In the genomic region with DNA sequence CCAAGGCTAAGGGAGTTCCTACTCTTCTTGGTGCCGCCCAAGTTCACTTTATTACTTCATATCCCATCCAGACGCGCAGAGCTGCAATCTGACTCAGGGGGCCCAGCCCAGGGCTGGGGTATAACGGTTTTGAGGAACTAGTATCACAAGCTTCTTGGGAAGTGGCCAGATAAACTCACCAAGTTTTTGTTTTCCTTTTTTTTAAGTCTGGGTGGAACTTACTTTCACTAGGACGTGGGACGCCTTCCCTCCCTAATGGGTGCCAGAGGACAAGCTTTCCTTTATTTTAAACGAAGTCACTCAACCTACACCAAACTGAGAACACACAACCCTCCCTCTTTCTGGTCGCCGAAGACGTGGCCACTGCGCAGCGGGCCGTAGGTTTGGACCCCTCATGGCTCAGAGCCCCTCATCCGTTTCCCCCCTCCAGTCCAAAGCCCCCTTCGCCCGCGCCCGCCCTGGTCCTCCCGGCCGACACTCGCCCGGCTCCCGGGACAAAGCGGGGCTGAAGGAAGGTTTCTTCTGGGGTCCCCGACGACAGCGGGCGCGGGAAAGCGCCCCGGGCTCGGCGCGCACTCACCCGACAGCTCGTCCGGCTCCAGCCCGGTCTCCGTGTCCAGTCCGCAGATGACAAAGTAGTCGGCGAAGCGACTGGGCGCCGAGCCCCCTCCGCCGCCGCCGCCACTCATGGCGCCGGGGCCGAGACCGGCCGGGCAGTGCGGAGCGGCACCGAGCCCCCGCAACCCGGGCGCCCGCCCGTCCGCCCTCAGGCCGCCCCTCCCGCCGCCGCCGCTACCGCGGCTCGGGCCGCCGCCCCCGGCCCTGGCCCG, we compare ENCODE assay signal across 8 cellular contexts. TPM values are rescaled to one million over a fixed set of nuclear protein-coding genes. Genes with fewer than 3 reads are reported as not detected.
DNase-seq lines count a peak whose midpoint lies in the region; ATAC-seq and TF ChIP-seq lines count a peak whose summit lies in the region.

No MANE protein-coding gene starts in this region.

- H3K36me3 Mint-ChIP-seq in activated naive CD8-positive, alpha-beta T cell treated with anti-CD3 and anti-CD28 coated beads for 36 hours = peaks cover 5% of the 10 kb centered on the region

- POLR2A ChIA-PET in PC-9 (lab: Charles Lee; ENCODE audit: unreplicated experiment) = interaction anchor here (0.5 to 0.7 kb wide), 4 partner anchors 9 to 302 kb away, joined by 3 to 35 read pairs (median 6); no protein-coding TSS in a partner anchor

- peak; percentile 19 for ATAC-seq in HG02981 (IDR thresholded peaks at IDR 0.05; ENCODE audit: unreplicated experiment)

- peak overlapping the region; percentile 85 for H2AFZ ChIP-seq in PC-9

- no peaks in the 10 kb centered on the region for H3F3A ChIP-seq in PC-9 (ENCODE audit: insufficient read depth, low read depth)

- H3K4me2 ChIP-seq in PC-9 = peak overlapping the region; percentile 80

- H3K27me3 ChIP-seq in PC-9 (ENCODE audit: insufficient read depth, low read depth) = no peaks in the 10 kb centered on the region

- intact Hi-C loops in PC-9 (cut with micrococcal nuclease; ENCODE audit: unreplicated experiment) = no loop called here
- intact Hi-C loops in head of caudate nucleus (cut with DNase I) = loop anchor here (5.0 to 10.0 kb wide), 4 partner anchors 48 to 120 kb away; a partner anchor contains a TSS

- no peaks in the 10 kb centered on the region; the same call in 1 of the 2 replicates for H4K20me1 ChIP-seq in PC-9 (ENCODE audit: insufficient read depth)

- CTCF ChIA-PET in PC-9 (lab: Charles Lee) = no interaction called here

- DNase-seq in NCI-H2227 (lab: John Stamatoyannopoulos, UW; ENCODE audit: unreplicated experiment) = peak; percentile 57
- DNase-seq in NCI-H2227 treated with DMSO at 0.1 percent for 48 hours (lab: John Stamatoyannopoulos, UW) = no peak
- DNase-seq in PC-9 = peak in 1 of 2 experiments; percentile 12
- DNase-seq in activated naive CD8-positive, alpha-beta T cell treated with anti-CD3 and anti-CD28 coated beads for 36 hours = peak; percentile 59
- DNase-seq in head of caudate nucleus = peak in 40 of 42 donors; percentile 12 to 76 (median 52)
- peak in 44 of 56 donors; percentile 9 to 71 (median 48) for DNase-seq in nucleus accumbens (lab: John Stamatoyannopoulos, UW)
- DNase-seq in cortex of kidney (lab: John Stamatoyannopoulos, UW) = no peak

- H3K9me3 Mint-ChIP-seq in activated naive CD8-positive, alpha-beta T cell treated with anti-CD3 and anti-CD28 coated beads for 36 hours = no peaks in the 10 kb centered on the region

- H3K4me3 ChIP-seq in PC-9 = peak overlapping the region; percentile 59

- no TSS peak for BruUV-seq in PC-9 (replicated peaks; lab: Mats Ljungman, UMichigan)

- H3K27ac ChIP-seq in PC-9 = no peak overlapping the region

- H3K9me2 ChIP-seq in PC-9 (ENCODE audit: insufficient read depth) = no peaks in the 10 kb centered on the region

- H3K27ac Mint-ChIP-seq in activated naive CD8-positive, alpha-beta T cell treated with anti-CD3 and anti-CD28 coated beads for 36 hours = peak overlapping the region; percentile 100

- H3K4me1 ChIP-seq in PC-9 (replicated peaks; ENCODE audit: insufficient read depth) = peaks cover 13% of the 10 kb centered on the region

- H3K36me3 ChIP-seq in PC-9 (ENCODE audit: low read depth) = no peaks in the 10 kb centered on the region

- H3K4me1 Mint-ChIP-seq in activated naive CD8-positive, alpha-beta T cell treated with anti-CD3 and anti-CD28 coated beads for 36 hours = peaks cover 41% of the 10 kb centered on the region

- H3K79me2 ChIP-seq in PC-9 (ENCODE audit: low read depth) = peaks cover 40% of the 10 kb centered on the region

- peaks cover 4% of the 10 kb centered on the region for H3K27me3 Mint-ChIP-seq in activated naive CD8-positive, alpha-beta T cell treated with anti-CD3 and anti-CD28 coated beads for 36 hours

- TF ChIP-seq CTCF in PC-9 (conservative IDR thresholded peaks at IDR 0.05) = no peak

- H3K4me3 Mint-ChIP-seq in activated naive CD8-positive, alpha-beta T cell treated with anti-CD3 and anti-CD28 coated beads for 36 hours = peak overlapping the region; percentile 97

- no peaks in the 10 kb centered on the region for H3K9me3 ChIP-seq in PC-9 (ENCODE audit: insufficient read depth, low read depth)

RNA-seq across cellular contexts. Expression of a gene that starts 0.6 kb away (rescaled TPM):
- total RNA-seq in PC-9 (2021) = 17.7 and 19.8 TPM in 2 replicates
- total RNA-seq in activated naive CD8-positive, alpha-beta T cell treated with anti-CD3 and anti-CD28 coated beads for 36 hours = 10 to 100 TPM; 46.5 to 50.9 TPM

RNA-seq across cellular contexts. Expression of a gene that starts 49.8 kb away (rescaled TPM):
- total RNA-seq in PC-9 (2021) = 58.5 and 65.1 TPM in 2 replicates
- total RNA-seq in activated naive CD8-positive, alpha-beta T cell treated with anti-CD3 and anti-CD28 coated beads for 36 hours = 10 to 100 TPM; 20.1 to 20.5 TPM

Comparison
In these comparisons a context has a peak if more than half of its experiments do, and no peak if none do; other contexts are left out.
1. DNase-seq: peak in NCI-H2227 (single experiment), activated naive CD8-positive, alpha-beta T cell treated with anti-CD3 and anti-CD28 coated beads for 36 hours (single experiment), head of caudate nucleus (40 of 42) and nucleus accumbens (44 of 56); none in NCI-H2227 treated with DMSO at 0.1 percent for 48 hours (single experiment) and cortex of kidney (single experiment).